10 cellular contexts compared by ENCODE assay signal in the genomic region with DNA sequence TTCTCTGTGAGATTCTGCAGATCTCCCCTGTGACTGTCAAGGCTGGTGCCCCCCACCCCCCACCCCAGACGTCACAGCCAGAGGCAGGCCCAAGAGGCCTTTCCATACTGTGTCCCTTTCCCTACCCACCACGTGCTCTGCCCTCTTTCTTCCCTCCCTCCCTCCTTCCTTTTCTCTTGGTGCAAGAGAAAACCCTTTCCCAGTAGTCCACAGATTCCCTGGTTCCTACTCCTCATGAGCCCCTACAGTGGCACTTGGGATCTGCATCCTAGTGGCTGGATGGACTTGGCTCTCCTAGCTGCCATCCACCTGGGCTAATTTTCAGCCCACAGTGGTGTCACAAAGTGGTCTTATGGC. TPM values are rescaled to one million over a fixed set of nuclear protein-coding genes. Genes with fewer than 3 reads are reported as not detected.
DNase-seq lines count a peak whose midpoint lies in the region; ATAC-seq and TF ChIP-seq lines count a peak whose summit lies in the region.
"Had no signal": no experiment of that assay in that cellular context is flagged by ENCODE, and none has a peak within 500 bp of the region (broad histone marks: within the 10 kb centered on the region; RNA-seq: fewer than 3 reads in every experiment).

No MANE protein-coding gene starts in this region.

- H3K36me3 ChIP-seq in CD8-positive, alpha-beta T cell (ENCODE audit: insufficient read depth, low read length) = no peaks in the 10 kb centered on the region
- H3K36me3 ChIP-seq in HUES64 (ENCODE audit: insufficient read depth, low read length) = no peaks in the 10 kb centered on the region
- H3K36me3 ChIP-seq in adrenal gland (replicated peaks in 1 of 2) = no peaks in the 10 kb centered on the region

- no peak for TF ChIP-seq POLR2A in adrenal gland (IDR thresholded peaks at IDR 0.05)

- H3K27ac Mint-ChIP-seq in CD8-positive, alpha-beta T cell = peak overlapping the region; percentile 97
- H3K27ac Mint-ChIP-seq in natural killer cell = peak overlapping the region; percentile 88 to 96
- H3K27ac Mint-ChIP-seq: nephron had no signal

- intact Hi-C loops in CD8-positive, alpha-beta T cell (cut with DNase I, micrococcal nuclease) = loop anchor here in 1 of 2 experiments (1.0 to 2.0 kb wide), 4 partner anchors 14 to 145 kb away; no protein-coding TSS in a partner anchor
- intact Hi-C loops in adrenal gland (cut with DNase I) = loop anchor here (10.0 kb wide), 2 partner anchors 73 to 123 kb away; no protein-coding TSS in a partner anchor
- intact Hi-C loops in natural killer cell (cut with micrococcal nuclease) = loop anchor here (1.0 to 10.0 kb wide), 5 partner anchors 8 to 367 kb away; partner anchors contain the start of genes KLF13 and MTMR10
- intact Hi-C loops in head of caudate nucleus (cut with DNase I) = loop anchor here (10.0 kb wide), 2 partner anchors 73 to 147 kb away; no protein-coding TSS in a partner anchor

- CTCF ChIA-PET in CD8-positive, alpha-beta T cell (lab: Charles Lee) = interaction anchor here (0.6 to 17.5 kb wide), 14 partner anchors 16 to 161 kb away, joined by 3 to 286 read pairs (median 6); no protein-coding TSS in a partner anchor

- no peak for DNase-seq in CD8-positive, alpha-beta T cell
- DNase-seq in adrenal gland = no peak
- DNase-seq in natural killer cell = no peak
- no peak for DNase-seq in AML-193 (lab: John Stamatoyannopoulos, UW)
- DNase-seq in head of caudate nucleus = no peak
- DNase-seq: cortex of kidney had no signal

- no peak overlapping the region for H3K9ac ChIP-seq in HUES64 (ENCODE audit: low read depth, low read length)

- no peaks in the 10 kb centered on the region for H3K9me3 ChIP-seq in CD8-positive, alpha-beta T cell (ENCODE audit: low read length)
- H3K9me3 ChIP-seq in HUES64 (ENCODE audit: insufficient read depth, low read depth, low read length) (no peaks in the 10 kb centered on the region), adrenal gland (replicated peaks in 1 of 3) (no peaks in the 10 kb centered on the region)

- H3K36me3 Mint-ChIP-seq in CD8-positive, alpha-beta T cell = peaks cover 28% of the 10 kb centered on the region
- no peaks in the 10 kb centered on the region for H3K36me3 Mint-ChIP-seq in natural killer cell

- H3K4me1 ChIP-seq in CD8-positive, alpha-beta T cell (ENCODE audit: insufficient read depth, low read length) = peaks cover 97% of the 10 kb centered on the region
- H3K4me1 ChIP-seq in HUES64 (ENCODE audit: insufficient read depth, low read length) = peaks cover 49% of the 10 kb centered on the region
- H3K4me1 ChIP-seq in adrenal gland (replicated peaks in 1 of 2) = peaks cover 28 to 70% of the 10 kb centered on the region in 2 donors

- ATAC-seq in CD8-positive, alpha-beta T cell = no peak
- ATAC-seq in natural killer cell (no peak), GM21390 (IDR thresholded peaks at IDR 0.05; ENCODE audit: unreplicated experiment) (no peak), GM18907 (IDR thresholded peaks at IDR 0.05; ENCODE audit: unreplicated experiment) (no peak)

- H3K4me3 ChIP-seq in CD8-positive, alpha-beta T cell (ENCODE audit: low read depth, low read length) = peak overlapping the region; percentile 43
- H3K4me3 ChIP-seq in HUES64 (ENCODE audit: low read length) = no peak overlapping the region
- H3K4me3 ChIP-seq in adrenal gland = no peak overlapping the region

- no peaks in the 10 kb centered on the region for H3K27me3 Mint-ChIP-seq in CD8-positive, alpha-beta T cell (ENCODE audit: low read depth)
- no peaks in the 10 kb centered on the region for H3K27me3 Mint-ChIP-seq in natural killer cell (ENCODE audit: low read depth in 2 of 2)

- peak overlapping the region; percentile 86 for H3K4me3 Mint-ChIP-seq in CD8-positive, alpha-beta T cell
- H3K4me3 Mint-ChIP-seq in natural killer cell = peak overlapping the region; percentile 89
- H3K4me3 Mint-ChIP-seq: nephron had no signal

- WGBS in HUES64 = 34% methylated on average over 2 of the region's 2 CpGs
- WGBS in adrenal gland, 4 donors = 0 to 52% (median 41%) methylated on average over 1 to 2 of the region's 2 CpGs

- POLR2A ChIA-PET in CD8-positive, alpha-beta T cell (lab: Charles Lee) = interaction anchor here (0.7 to 16.2 kb wide), 19 partner anchors 10 to 159 kb away, joined by 3 to 296 read pairs (median 5); partner anchors contain the start of gene KLF13

- peaks cover 96% of the 10 kb centered on the region for H3K4me1 Mint-ChIP-seq in CD8-positive, alpha-beta T cell (ENCODE audit: low read depth)
- H3K4me1 Mint-ChIP-seq in natural killer cell = peaks cover 90 to 99% of the 10 kb centered on the region in 2 donors

- H3K27ac ChIP-seq in CD8-positive, alpha-beta T cell (ENCODE audit: low read depth, low read length) = peak overlapping the region; percentile 91
- 0 out of 2 replicates have a peak overlapping the region, but pooled peaks have one; percentile 32 for H3K27ac ChIP-seq in HUES64 (ENCODE audit: low read depth, low read length)
- H3K27ac ChIP-seq in adrenal gland = peak overlapping the region in 4 of 5 donors; percentile 14 to 80 (median 41)

- H3K9me3 Mint-ChIP-seq in CD8-positive, alpha-beta T cell = no peaks in the 10 kb centered on the region
- H3K9me3 Mint-ChIP-seq in natural killer cell = no peaks in the 10 kb centered on the region
- H3K9me3 Mint-ChIP-seq: nephron had no signal

- no peak for TF ChIP-seq CTCF in CD8-positive, alpha-beta T cell (IDR thresholded peaks at IDR 0.05)
- no peak for TF ChIP-seq CTCF in adrenal gland (IDR thresholded peaks at IDR 0.05)
- TF ChIP-seq CTCF in natural killer cell (IDR thresholded peaks at IDR 0.05) = no peak

- H3K27me3 ChIP-seq in CD8-positive, alpha-beta T cell (ENCODE audit: insufficient read depth, low read length) = no peaks in the 10 kb centered on the region
- H3K27me3 ChIP-seq in HUES64 (ENCODE audit: insufficient read depth, low read length) (no peaks in the 10 kb centered on the region), adrenal gland (no peaks in the 10 kb centered on the region)

RNA-seq across cellular contexts. Expression of gene KLF13, which starts 35.1 kb away (rescaled TPM):
- total RNA-seq in CD8-positive, alpha-beta T cell = 100 to 1,000 TPM; 359 to 364 TPM
- polyA plus RNA-seq in HUES64 (2013, experiment 1 of 2) = 27.7 TPM
- 33.5 TPM for polyA plus RNA-seq in HUES64 (2013, experiment 2 of 2)
- 10 to 100 TPM; 19.9 to 65.9 (median 37.8) TPM for total RNA-seq in adrenal gland
- 10 to 100 TPM; 17.3 to 33.5 (median 21.0) TPM for polyA plus RNA-seq in adrenal gland
- 100 to 1,000 TPM; 277 to 328 (median 300) TPM for total RNA-seq in natural killer cell

Comparison
In these comparisons a context has a peak if more than half of its experiments do, and no peak if none do; other contexts are left out.
1. H3K27ac ChIP-seq: peak in every context shown above with its lines; median percentile 91 in CD8-positive, alpha-beta T cell; 41 in adrenal gland; 32 in HUES64.
2. RNA of gene KLF13, which starts 35.1 kb away (total RNA-seq): 359 to 364 TPM in CD8-positive, alpha-beta T cell and 277 to 328 TPM in natural killer cell; 19.9 to 65.9 TPM in adrenal gland; every median in the first group is over 4 times any median in the second.